ENCODE assay signal across 16 cellular contexts in genomic region chr1:10724511-10724910, GRCh38.
DNase-seq lines count a peak whose midpoint lies in the region; ATAC-seq and TF ChIP-seq lines count a peak whose summit lies in the region.
"Had no signal": no experiment of that assay in that cellular context is flagged by ENCODE, and none has a peak within 500 bp of the region (broad histone marks: within the 10 kb centered on the region; RNA-seq: fewer than 3 reads in every experiment).

No MANE protein-coding gene starts in this region.

- POLR2A ChIA-PET in RWPE1 (lab: Yijun Ruan, JAX; ENCODE audit: low non-redundant PET): no interaction called here

- H3K4me2 ChIP-seq in GM23248 (ENCODE audit: unreplicated experiment): no peak overlapping the region

- no peak overlapping the region for H3K9ac ChIP-seq in GM23248

- TF ChIP-seq EP300 in gastroesophageal sphincter (IDR thresholded peaks at IDR 0.05): no peak

- H3K27me3 ChIP-seq in gastroesophageal sphincter (no peaks in the 10 kb centered on the region), muscle layer of duodenum (ENCODE audit: low read depth, low read length) (no peaks in the 10 kb centered on the region), tibial artery (peaks cover 0 to 10% of the 10 kb centered on the region in 2 donors), GM23248 (replicated peaks; ENCODE audit: insufficient read depth) (peaks cover 14% of the 10 kb centered on the region; the same call in 1 of the 2 replicates)

- peak overlapping the region; percentile 49 for H3K27ac ChIP-seq in RWPE1
- H3K27ac ChIP-seq in gastroesophageal sphincter: peak overlapping the region; percentile 44 to 84 (median 78)
- peak overlapping the region; percentile 34 for H3K27ac ChIP-seq in muscle layer of duodenum (ENCODE audit: low read length)
- H3K27ac ChIP-seq in tibial artery: peak overlapping the region; percentile 17 to 24
- H3K27ac ChIP-seq in GM23248: no peak overlapping the region
- H3K27ac ChIP-seq: brain microvascular endothelial cell, dorsolateral prefrontal cortex had no signal

- TF ChIP-seq POLR2A in gastroesophageal sphincter (IDR thresholded peaks at IDR 0.05): no peak

- H3K9me3 ChIP-seq in gastroesophageal sphincter (no peaks in the 10 kb centered on the region), muscle layer of duodenum (ENCODE audit: control insufficient read depth in 1 of 2, low read length in 2 of 2) (no peaks in the 10 kb centered on the region), tibial artery (peaks cover 0 to 8% (median 0%) of the 10 kb centered on the region in 3 donors), GM23248 (ENCODE audit: low read depth) (no peaks in the 10 kb centered on the region)
- H3K9me3 ChIP-seq: HAP-1 had no signal

- DNase-seq in RWPE1 (ENCODE audit: low spot score) (no peak), tibial artery (no peak), iPS-NIHi11 (ENCODE audit: low spot score) (no peak), GM23248 (no peak), NCI-H1092 treated with DMSO at 0.1 percent for 48 hours (lab: John Stamatoyannopoulos, UW) (no peak)
- DNase-seq: activated CD4-positive, alpha-beta T cell treated with anti-CD3 and anti-CD28 coated beads for 48 hours; activated naive CD4-positive, alpha-beta T cell treated with anti-CD3 and anti-CD28 coated beads, Interleukin-2, amount 50 U/mL, for 16 hours; SIG-M5; T1000 had no signal

- H3K4me1 ChIP-seq in gastroesophageal sphincter (peaks cover 0 to 56% (median 22%) of the 10 kb centered on the region in 3 donors), muscle layer of duodenum (ENCODE audit: control insufficient read depth in 1 of 2, insufficient read depth in 2 of 2, low read length in 2 of 2) (peaks cover 0 to 38% of the 10 kb centered on the region in 2 donors), tibial artery (peaks cover 0 to 53% (median 22%) of the 10 kb centered on the region in 4 donors), GM23248 (ENCODE audit: insufficient read depth) (peaks cover 4% of the 10 kb centered on the region)

- in situ Hi-C loops in GM23248 (cut with MboI): no loop called here

- CTCF ChIA-PET in RWPE1 (lab: Yijun Ruan, JAX): interaction anchor here (0.7 to 1.2 kb wide), 2 partner anchors 218 to 313 kb away, joined by 3 to 4 read pairs; no protein-coding TSS in a partner anchor

- H3F3A ChIP-seq in GM23248 (ENCODE audit: insufficient read depth): no peaks in the 10 kb centered on the region

- intact Hi-C loops in tibial artery (cut with DNase I; ENCODE audit: low total_unique reads): no loop called here

- no peaks in the 10 kb centered on the region for H4K20me1 ChIP-seq in GM23248 (ENCODE audit: insufficient read depth)

- TF ChIP-seq CTCF in RWPE1 (conservative IDR thresholded peaks at IDR 0.05; ENCODE audit: low read depth) (no peak), gastroesophageal sphincter (IDR thresholded peaks at IDR 0.05) (no peak), tibial artery (IDR thresholded peaks at IDR 0.05) (no peak)

- WGBS in gastroesophageal sphincter (ENCODE audit: low coverage in 1 of 2), 2 donors: 91 to 100% methylated on average over 1 to 4 of the region's 4 CpGs
- WGBS in GM23248 (ENCODE audit: low coverage in 1 of 2, low lambda C conversion rate in 2 of 2, missing lambda C conversion rate in 2 of 2), 2 experiments: 31 to 49% methylated on average over 2 to 4 of the region's 4 CpGs

- no peak overlapping the region for H2AFZ ChIP-seq in GM23248

- H3K79me2 ChIP-seq in GM23248 (ENCODE audit: insufficient read depth): no peaks in the 10 kb centered on the region

- no peaks in the 10 kb centered on the region for H3K9me2 ChIP-seq in GM23248 (ENCODE audit: insufficient read depth)

- H3K4me3 ChIP-seq in gastroesophageal sphincter: no peak overlapping the region
- H3K4me3 ChIP-seq in muscle layer of duodenum (ENCODE audit: low read depth in 1 of 2, low read length in 2 of 2): no peak overlapping the region
- H3K4me3 ChIP-seq in tibial artery: no peak overlapping the region
- H3K4me3 ChIP-seq in GM23248: no peak overlapping the region
- H3K4me3 ChIP-seq: dorsolateral prefrontal cortex, HAP-1 had no signal

- H3K36me3 ChIP-seq in gastroesophageal sphincter (no peaks in the 10 kb centered on the region), muscle layer of duodenum (ENCODE audit: control insufficient read depth in 1 of 2, insufficient read depth in 2 of 2, low read length in 2 of 2) (no peaks in the 10 kb centered on the region), tibial artery (no peaks in the 10 kb centered on the region), GM23248 (ENCODE audit: low read depth) (no peaks in the 10 kb centered on the region)
- H3K36me3 ChIP-seq: brain microvascular endothelial cell, HAP-1 had no signal

- ATAC-seq in gastroesophageal sphincter: no peak
- ATAC-seq in HG02970 (IDR thresholded peaks at IDR 0.05; ENCODE audit: low FRiP score, unreplicated experiment): no peak
- ATAC-seq: natural killer cell treated with Interleukin-12 subunit alpha and Interleukin-12 subunit beta and Interleukin-15 and Interleukin-18, amount 100 ng/mL, for 72 hours had no signal
